Comparison of ENCODE assay signal across 12 cellular contexts in the genomic region with DNA sequence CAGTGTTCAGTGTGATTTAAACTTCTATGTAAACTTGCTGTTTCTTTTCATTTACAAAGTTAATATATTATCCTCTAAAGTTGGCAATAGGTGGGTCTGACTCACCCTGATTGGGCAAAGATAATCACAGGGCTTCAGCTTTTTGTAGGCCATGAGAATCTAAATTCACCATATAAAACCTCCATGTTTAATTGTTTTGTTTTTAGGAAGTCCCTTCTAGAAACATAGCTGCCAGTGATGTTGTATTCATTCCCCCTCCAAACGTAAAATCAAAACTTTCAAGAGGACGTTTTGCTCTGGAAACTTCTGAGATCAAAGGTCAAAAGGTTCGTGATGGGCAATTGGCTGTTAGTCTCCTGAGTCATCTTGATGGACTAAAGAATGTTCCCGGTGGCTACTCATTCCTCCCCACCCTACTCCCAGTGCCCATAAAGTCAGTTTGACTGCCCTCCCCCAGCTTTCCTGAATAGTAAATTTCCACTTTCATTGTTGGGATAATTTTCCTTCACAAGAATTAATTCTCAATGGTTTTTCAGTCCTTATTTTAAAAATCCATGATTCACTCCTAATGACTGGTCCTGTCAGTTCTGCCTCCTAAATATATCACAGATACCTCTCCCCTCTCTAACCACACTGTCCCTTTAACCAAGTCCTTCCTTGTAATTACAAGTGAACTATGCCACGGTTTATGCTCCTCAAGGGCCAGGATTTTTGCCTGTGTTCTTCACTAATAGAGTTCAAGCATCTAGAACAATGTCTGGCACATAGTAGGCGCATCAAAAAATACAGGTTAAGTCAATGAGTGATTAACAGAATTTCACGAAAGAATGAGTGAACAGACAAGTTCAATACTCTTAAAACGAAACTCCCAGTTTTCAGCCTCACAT.
DNase-seq lines count a peak whose midpoint lies in the region; ATAC-seq, FAIRE-seq and TF ChIP-seq lines count a peak whose summit lies in the region.
"Had no signal": no experiment of that assay in that cellular context is flagged by ENCODE, and none has a peak within 500 bp of the region (broad histone marks: within the 10 kb centered on the region; RNA-seq: fewer than 3 reads in every experiment).

No MANE protein-coding gene starts in this region.

- BruUV-seq in K562 (replicated peaks; lab: Mats Ljungman, UMichigan): no TSS peak

- H3K9ac ChIP-seq in K562 (ENCODE audit: insufficient read depth in 1 of 2, low read depth in 2 of 2, low read length in 2 of 2): no peak overlapping the region

- H3K4me3 ChIP-seq in K562: no peak overlapping the region
- H3K4me3 ChIP-seq in psoas muscle: no peak overlapping the region

- TF ChIP-seq EP300 in K562 (IDR thresholded peaks at IDR 0.05; ENCODE audit: low read length): no peak

- TF ChIP-seq CTCF in K562 (IDR thresholded peaks at IDR 0.05 in 2 of 3, conservative IDR thresholded peaks at IDR 0.05 in 1 of 3; ENCODE audit: insufficient read depth in 2 of 3, low read depth in 1 of 3, low read length in 3 of 3) (no peak), psoas muscle (IDR thresholded peaks at IDR 0.05) (no peak)

- no peaks in the 10 kb centered on the region for H3K79me2 ChIP-seq in K562 (ENCODE audit: control insufficient read depth, insufficient read depth, low read length)

- no peak for TF ChIP-seq RAD21 in K562 (CRISPR knock-in tag; conservative IDR thresholded peaks at IDR 0.05 in 1 of 2, IDR thresholded peaks at IDR 0.05 in 1 of 2)

- no peaks in the 10 kb centered on the region for H3K9me3 ChIP-seq in K562 (replicated peaks; ENCODE audit: control insufficient read depth, insufficient read depth, low read depth, low read length)
- H3K9me3 ChIP-seq in psoas muscle: no peaks in the 10 kb centered on the region
- H3K9me3 ChIP-seq: heart right ventricle had no signal

- no peaks in the 10 kb centered on the region for H3K4me1 ChIP-seq in K562 (replicated peaks in 1 of 2; ENCODE audit: control insufficient read depth in 2 of 2, insufficient read depth in 2 of 2, low read length in 2 of 2)
- H3K4me1 ChIP-seq in psoas muscle: no peaks in the 10 kb centered on the region

- intact Hi-C loops in K562 (cut with micrococcal nuclease) (no loop called here), psoas muscle (cut with DNase I) (no loop called here)

- H3K4me2 ChIP-seq in K562 (ENCODE audit: insufficient read depth, low read length): peak overlapping the region; percentile 30; the same call in 1 of the 2 replicates

- DNase-seq in Caki2 (ENCODE audit: low read depth) (peak; percentile 97), HT1080 (ENCODE audit: low read depth) (peak; percentile 62), K562 (ENCODE audit: extremely low read depth in 1 of 4, low spot score in 3 of 4) (no peak), medulla oblongata (ENCODE audit: extremely low spot score) (peak; percentile 39), retina (no peak), psoas muscle (no peak)
- DNase-seq: activated CD4-positive, alpha-beta T cell treated with anti-CD3 and anti-CD28 coated beads, Interleukin-2, amount 50 U/mL, for 4 hours; heart right ventricle; occipital lobe; OCI-M1 had no signal

- CTCF ChIA-PET in K562 (lab: Yijun Ruan, JAX; ENCODE audit: low intra/inter-chr PET ratio): no interaction called here

- POLR2A ChIA-PET in K562 (lab: Yijun Ruan, JAX): no interaction called here

- peak overlapping the region; percentile 64 for H2AFZ ChIP-seq in K562 (ENCODE audit: low read depth, low read length)

- no peak for ATAC-seq in K562
- ATAC-seq in HG03521 (IDR thresholded peaks at IDR 0.05; ENCODE audit: unreplicated experiment): no peak
- no peak for ATAC-seq in GM18502 (IDR thresholded peaks at IDR 0.05; ENCODE audit: poor library complexity, unreplicated experiment)
- no peak for ATAC-seq in psoas muscle
- ATAC-seq: heart right ventricle had no signal

- H3K9me1 ChIP-seq in K562 (ENCODE audit: control insufficient read depth, insufficient read depth, low read length): no peaks in the 10 kb centered on the region

- H3K36me3 ChIP-seq in K562 (ENCODE audit: control insufficient read depth, insufficient read depth, low read length) (no peaks in the 10 kb centered on the region), psoas muscle (ENCODE audit: insufficient read depth in 1 of 2, low read depth in 1 of 2) (no peaks in the 10 kb centered on the region)
- H3K36me3 ChIP-seq: heart right ventricle had no signal

- 3% methylated on average over 8 of the region's 8 CpGs for WGBS in K562 (ENCODE audit: insufficient coverage, low coverage, missing lambda C conversion rate)
- WGBS in psoas muscle, 3 donors: 65 to 68% (median 66%) methylated on average over 8 of the region's 8 CpGs

- H4K20me1 ChIP-seq in K562 (replicated peaks; ENCODE audit: control insufficient read depth, insufficient read depth, low read length): no peaks in the 10 kb centered on the region

- H3K27me3 ChIP-seq in K562 (ENCODE audit: control insufficient read depth in 2 of 2, insufficient read depth in 2 of 2, low read length in 2 of 2): no peaks in the 10 kb centered on the region
- H3K27me3 ChIP-seq in psoas muscle (ENCODE audit: insufficient read depth in 3 of 3, low read length in 2 of 3): no peaks in the 10 kb centered on the region
- H3K27me3 ChIP-seq: heart right ventricle had no signal

- no peak for FAIRE-seq in K562 (lab: Jason Lieb, UNC)

- TF ChIP-seq POLR2A in K562 (conservative IDR thresholded peaks at IDR 0.05): no peak

- H3K27ac ChIP-seq in K562 (ENCODE audit: extremely low read depth, low read depth, low read length) (no peak overlapping the region), psoas muscle (no peak overlapping the region)
- H3K27ac ChIP-seq: heart right ventricle had no signal

- in situ Hi-C loops in Caki2 (cut with HindIII; ENCODE audit: low pct_unique_long_range_greater_than_20kb, low sequenced_read_pairs): no loop called here
- in situ Hi-C loops in K562 (cut with MboI): no loop called here

TF ChIP-seq in K562, 482 proteins besides CTCF, POLR2A, EP300 and RAD21:
- TF ChIP-seq HMBOX1 (IDR thresholded peaks at IDR 0.05): no peak
- no peak for TF ChIP-seq HEY1 (CRISPR knock-in tag; IDR thresholded peaks at IDR 0.05; ENCODE audit: borderline replicate concordance)
- TF ChIP-seq SMC3 (conservative IDR thresholded peaks at IDR 0.05; ENCODE audit: insufficient read depth, low read depth, low read length): no peak
- no peak for TF ChIP-seq KLF10 (CRISPR knock-in tag; IDR thresholded peaks at IDR 0.05)
- no peak for TF ChIP-seq ETV1 (tag; conservative IDR thresholded peaks at IDR 0.05; ENCODE audit: low read depth)

Comparison
In these comparisons a context has a peak if more than half of its experiments do, and no peak if none do; other contexts are left out.
1. DNase-seq: peak in Caki2 (single experiment), HT1080 (single experiment) and medulla oblongata (single experiment); none in K562 (0 of 4), retina (single experiment) and psoas muscle (0 of 2).